Comparison of ENCODE assay signal across 9 cellular contexts in the genomic region with DNA sequence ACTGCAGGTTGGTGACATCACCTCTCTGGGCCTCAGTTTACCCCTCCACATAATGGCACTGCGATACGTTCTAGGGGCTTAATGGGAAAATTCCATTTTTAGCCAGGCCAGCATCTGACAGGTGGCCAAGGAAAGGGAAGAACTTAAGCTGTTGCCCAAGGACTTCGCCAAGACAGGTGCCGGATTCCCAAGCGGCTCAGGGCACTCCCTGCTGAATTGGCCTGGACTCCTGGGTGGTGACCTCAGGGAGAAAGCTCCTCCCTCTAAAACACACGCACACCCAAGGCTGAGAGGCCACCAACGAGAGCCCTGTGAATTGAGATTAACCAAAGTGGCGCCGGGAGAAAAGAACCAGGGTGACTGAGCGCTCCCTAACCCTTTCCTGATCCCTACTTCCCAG. TPM values are rescaled to one million over a fixed set of nuclear protein-coding genes. Genes with fewer than 3 reads are reported as not detected.
A peak's percentile ranks its signal among the peaks of the same experiment; 100 is the strongest.
DNase-seq lines count a peak whose midpoint lies in the region; ATAC-seq, FAIRE-seq and TF ChIP-seq lines count a peak whose summit lies in the region.
"Had no signal": no experiment of that assay in that cellular context is flagged by ENCODE, and none has a peak within 500 bp of the region (broad histone marks: within the 10 kb centered on the region; RNA-seq: fewer than 3 reads in every experiment).

No MANE protein-coding gene starts in this region.

- peaks cover 0 to 13% (median 0%) of the 10 kb centered on the region in 3 donors for H3K27me3 ChIP-seq in stomach

- H3K9me3 ChIP-seq in kidney (ENCODE audit: control insufficient read depth in 1 of 2, low read length in 2 of 2) (no peaks in the 10 kb centered on the region), stomach (no peaks in the 10 kb centered on the region)

- peak overlapping the region; percentile 65 for H3K4me3 Mint-ChIP-seq in activated CD4-positive, alpha-beta T cell treated with anti-CD3 and anti-CD28 coated beads, Interleukin-2, amount 10 ng/mL, durations not matched to agents 7 days and 5 days
- peak overlapping the region; percentile 15 for H3K4me3 Mint-ChIP-seq in activated naive CD8-positive, alpha-beta T cell treated with anti-CD3 and anti-CD28 coated beads, Interleukin-2, amount 50 U/mL, for 24 hours

- no peak for TF ChIP-seq CTCF in kidney (IDR thresholded peaks at IDR 0.05; ENCODE audit: borderline replicate concordance, extremely low read depth, insufficient read depth)
- no peak for TF ChIP-seq CTCF in stomach (IDR thresholded peaks at IDR 0.05)

- H3K27ac ChIP-seq in kidney (ENCODE audit: low read depth in 2 of 2, low read length in 2 of 2) (no peak overlapping the region), stomach (peak overlapping the region in 4 of 5 donors; percentile 72 to 94 (median 80))

- peaks cover 17% of the 10 kb centered on the region for H3K4me1 Mint-ChIP-seq in activated CD4-positive, alpha-beta T cell treated with anti-CD3 and anti-CD28 coated beads, Interleukin-2, amount 10 ng/mL, durations not matched to agents 7 days and 5 days
- H3K4me1 Mint-ChIP-seq in activated naive CD8-positive, alpha-beta T cell treated with anti-CD3 and anti-CD28 coated beads, Interleukin-2, amount 50 U/mL, for 24 hours = peaks cover 20% of the 10 kb centered on the region

- POLR2A ChIA-PET in activated CD4-positive, alpha-beta T cell treated with anti-CD3 and anti-CD28 coated beads, Interleukin-2, amount 10 ng/mL, durations not matched to agents 7 days and 5 days (lab: Charles Lee) = no interaction called here
- POLR2A ChIA-PET in HEK293T (lab: Yijun Ruan, JAX) = interaction anchor here (1.4 to 1.7 kb wide), 3 partner anchors 9 to 171 kb away, joined by 3 to 6 read pairs (median 6); a partner anchor contains a TSS

- CTCF ChIA-PET in activated CD4-positive, alpha-beta T cell treated with anti-CD3 and anti-CD28 coated beads, Interleukin-2, amount 10 ng/mL, durations not matched to agents 7 days and 5 days (lab: Charles Lee) = interaction anchor here (0.5 to 3.0 kb wide), 7 partner anchors 12 to 141 kb away, joined by 3 to 10 read pairs (median 5); a partner anchor contains a TSS
- CTCF ChIA-PET in HEK293T (lab: Yijun Ruan, JAX) = interaction anchor here (0.6 to 1.1 kb wide), 4 partner anchors 18 to 82 kb away, joined by 3 to 8 read pairs (median 5); a partner anchor contains a TSS

- no peak for FAIRE-seq in kidney (lab: Jason Lieb, UNC)
- no peak for FAIRE-seq in GM12892 (lab: Jason Lieb, UNC)

- TF ChIP-seq POLR2A in stomach (IDR thresholded peaks at IDR 0.05) = no peak
- TF ChIP-seq POLR2A in GM12892 (IDR thresholded peaks at IDR 0.05; ENCODE audit: low read depth, low read length) = no peak

- no peak for TF ChIP-seq EP300 in stomach (IDR thresholded peaks at IDR 0.05)

- H3K9ac ChIP-seq in kidney (ENCODE audit: low read length in 2 of 2) = peak overlapping the region in 1 of 2 donors; percentile 58

- H3K4me3 ChIP-seq in kidney (ENCODE audit: low read length in 2 of 2) (peak overlapping the region; percentile 58 to 74), stomach (peak overlapping the region; percentile 69 to 86 (median 78))

- WGBS in stomach, 5 donors = 42 to 50% (median 46%) methylated on average over 9 to 10 of the region's 10 CpGs

- peaks cover 3 to 11% of the 10 kb centered on the region in 2 donors for H3K36me3 ChIP-seq in kidney (ENCODE audit: control insufficient read depth in 1 of 2, insufficient read depth in 2 of 2, low read length in 2 of 2)
- peaks cover 0 to 21% (median 0%) of the 10 kb centered on the region in 4 donors for H3K36me3 ChIP-seq in stomach

- no peak for ATAC-seq in activated naive CD8-positive, alpha-beta T cell treated with anti-CD3 and anti-CD28 coated beads, Interleukin-2, amount 50 U/mL, for 24 hours

- peaks cover 3% of the 10 kb centered on the region for H3K36me3 Mint-ChIP-seq in activated CD4-positive, alpha-beta T cell treated with anti-CD3 and anti-CD28 coated beads, Interleukin-2, amount 10 ng/mL, durations not matched to agents 7 days and 5 days (ENCODE audit: low read depth)
- H3K36me3 Mint-ChIP-seq in activated naive CD8-positive, alpha-beta T cell treated with anti-CD3 and anti-CD28 coated beads, Interleukin-2, amount 50 U/mL, for 24 hours (ENCODE audit: low read depth) = peaks cover 4% of the 10 kb centered on the region

- no peak for DNase-seq in activated CD4-positive, alpha-beta T cell treated with anti-CD3 and anti-CD28 coated beads, Interleukin-2, amount 10 ng/mL, durations not matched to agents 7 days and 5 days
- no peak for DNase-seq in activated CD4-positive, alpha-beta T cell treated with anti-CD3 and anti-CD28 coated beads for 1 hour
- DNase-seq in activated naive CD8-positive, alpha-beta T cell treated with anti-CD3 and anti-CD28 coated beads, Interleukin-2, amount 50 U/mL, for 24 hours = no peak
- DNase-seq in kidney (no peak), stomach (peak; percentile 64), GM12892 (ENCODE audit: insufficient read length) (no peak), HEK293T (ENCODE audit: extremely low spot score) (no peak)
- DNase-seq in central memory CD4-positive, alpha-beta T cell = no peak
- DNase-seq: COR-L47 had no signal

- H3K27me3 Mint-ChIP-seq in activated CD4-positive, alpha-beta T cell treated with anti-CD3 and anti-CD28 coated beads, Interleukin-2, amount 10 ng/mL, durations not matched to agents 7 days and 5 days = no peaks in the 10 kb centered on the region
- H3K27me3 Mint-ChIP-seq in activated naive CD8-positive, alpha-beta T cell treated with anti-CD3 and anti-CD28 coated beads, Interleukin-2, amount 50 U/mL, for 24 hours = no peaks in the 10 kb centered on the region

- intact Hi-C loops in kidney (cut with DNase I) (no loop called here), stomach (cut with DNase I; ENCODE audit: low total_unique reads) (loop anchor here (5.0 to 10.0 kb wide), 2 partner anchors 54 to 141 kb away; no protein-coding TSS in a partner anchor)

- no peaks in the 10 kb centered on the region for H3K9me3 Mint-ChIP-seq in activated CD4-positive, alpha-beta T cell treated with anti-CD3 and anti-CD28 coated beads, Interleukin-2, amount 10 ng/mL, durations not matched to agents 7 days and 5 days
- H3K9me3 Mint-ChIP-seq in activated naive CD8-positive, alpha-beta T cell treated with anti-CD3 and anti-CD28 coated beads, Interleukin-2, amount 50 U/mL, for 24 hours = no peaks in the 10 kb centered on the region

- peaks cover 20 to 24% of the 10 kb centered on the region in 2 donors for H3K4me1 ChIP-seq in kidney (ENCODE audit: control insufficient read depth in 1 of 2, insufficient read depth in 1 of 2, low read depth in 1 of 2, low read length in 2 of 2)
- H3K4me1 ChIP-seq in stomach = peaks cover 13 to 50% (median 30%) of the 10 kb centered on the region in 4 donors

- no peak overlapping the region for H3K27ac Mint-ChIP-seq in activated CD4-positive, alpha-beta T cell treated with anti-CD3 and anti-CD28 coated beads, Interleukin-2, amount 10 ng/mL, durations not matched to agents 7 days and 5 days
- H3K27ac Mint-ChIP-seq in activated naive CD8-positive, alpha-beta T cell treated with anti-CD3 and anti-CD28 coated beads, Interleukin-2, amount 50 U/mL, for 24 hours = no peak overlapping the region

TF ChIP-seq in HEK293T, 16 proteins besides CTCF, POLR2A, EP300 and RAD21:
- TF ChIP-seq TARDBP (IDR thresholded peaks at IDR 0.05) (no peak), LEF1 (IDR thresholded peaks at IDR 0.05; ENCODE audit: borderline replicate concordance) (no peak), FOXM1 (IDR thresholded peaks at IDR 0.05; ENCODE audit: borderline replicate concordance) (no peak), L3MBTL2 (conservative IDR thresholded peaks at IDR 0.05) (no peak), NFRKB (IDR thresholded peaks at IDR 0.05) (no peak), FOXK2 (IDR thresholded peaks at IDR 0.05) (no peak), SUZ12 (IDR thresholded peaks at IDR 0.05) (no peak), FOXA1 (IDR thresholded peaks at IDR 0.05) (no peak), ARNT (IDR thresholded peaks at IDR 0.05) (no peak), SP1 (IDR thresholded peaks at IDR 0.05) (no peak), ELF4 (IDR thresholded peaks at IDR 0.05) (no peak), ZNF384 (IDR thresholded peaks at IDR 0.05) (no peak), BHLHE40 (IDR thresholded peaks at IDR 0.05; ENCODE audit: borderline replicate concordance) (no peak), CTBP1 (IDR thresholded peaks at IDR 0.05; ENCODE audit: borderline replicate concordance) (no peak), HDGF (IDR thresholded peaks at IDR 0.05; ENCODE audit: borderline replicate concordance) (no peak)
- TF ChIP-seq, protein P1, sequence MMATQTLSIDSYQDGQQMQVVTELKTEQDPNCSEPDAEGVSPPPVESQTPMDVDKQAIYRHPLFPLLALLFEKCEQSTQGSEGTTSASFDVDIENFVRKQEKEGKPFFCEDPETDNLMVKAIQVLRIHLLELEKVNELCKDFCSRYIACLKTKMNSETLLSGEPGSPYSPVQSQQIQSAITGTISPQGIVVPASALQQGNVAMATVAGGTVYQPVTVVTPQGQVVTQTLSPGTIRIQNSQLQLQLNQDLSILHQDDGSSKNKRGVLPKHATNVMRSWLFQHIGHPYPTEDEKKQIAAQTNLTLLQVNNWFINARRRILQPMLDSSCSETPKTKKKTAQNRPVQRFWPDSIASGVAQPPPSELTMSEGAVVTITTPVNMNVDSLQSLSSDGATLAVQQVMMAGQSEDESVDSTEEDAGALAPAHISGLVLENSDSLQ (IDR thresholded peaks at IDR 0.05) = no peak

RNA-seq across cellular contexts. Expression of a gene that starts 13.3 kb away (rescaled TPM):
- total RNA-seq in activated CD4-positive, alpha-beta T cell treated with anti-CD3 and anti-CD28 coated beads, Interleukin-2, amount 10 ng/mL, durations not matched to agents 7 days and 5 days = 10 to 100 TPM; 31.0 to 35.8 TPM
- total RNA-seq in kidney (16.0 TPM), stomach (10 to 100 TPM in 3 of 5 donors, 1 to 10 TPM in 2; 1.7 to 29.0 (median 10.7) TPM)
- polyA plus RNA-seq in kidney (ENCODE audit: insufficient read depth, low read depth, low replicate concordance) (5.6 TPM), stomach (1 to 10 TPM; 1.8 to 4.0 (median 1.9) TPM)
- polyA plus RNA-seq in GM12892 (2012; ENCODE audit: missing spikeins) = 7.8 TPM

RNA-seq across cellular contexts. Expression of a gene that starts 24.1 kb away (rescaled TPM):
- 10 to 100 TPM; 81.8 to 86.8 TPM for total RNA-seq in activated CD4-positive, alpha-beta T cell treated with anti-CD3 and anti-CD28 coated beads, Interleukin-2, amount 10 ng/mL, durations not matched to agents 7 days and 5 days
- total RNA-seq in kidney (3.2 TPM), stomach (1 to 10 TPM in 1 of 5 donors, under 1 TPM in 1, not detected in 3; 0.18 to 9.3 TPM)
- polyA plus RNA-seq in kidney (ENCODE audit: insufficient read depth, low read depth, low replicate concordance) (0.45 TPM), stomach (under 1 TPM in 2 of 3 donors, not detected in 1; 0.68 to 0.87 TPM)
- 8.3 TPM for polyA plus RNA-seq in GM12892 (2012; ENCODE audit: missing spikeins)

RNA-seq across cellular contexts. Expression of a gene that starts 42.1 kb away (rescaled TPM):
- 10 to 100 TPM; 12.6 to 13.1 TPM for total RNA-seq in activated CD4-positive, alpha-beta T cell treated with anti-CD3 and anti-CD28 coated beads, Interleukin-2, amount 10 ng/mL, durations not matched to agents 7 days and 5 days
- total RNA-seq in kidney = 29.6 TPM
- 10.1 TPM for polyA plus RNA-seq in kidney (ENCODE audit: insufficient read depth, low read depth, low replicate concordance)
- total RNA-seq in stomach = 100 to 1,000 TPM in 1 of 5 donors, 10 to 100 TPM in 3, 1 to 10 TPM in 1; 6.6 to 490 (median 22.2) TPM
- polyA plus RNA-seq in stomach = 1 to 10 TPM; 2.0 to 5.5 (median 2.6) TPM
- 4.0 TPM for polyA plus RNA-seq in GM12892 (2012; ENCODE audit: missing spikeins)

Comparison
In these comparisons a context has a peak if more than half of its experiments do, and no peak if none do; other contexts are left out.
1. H3K27ac ChIP-seq: peak in stomach (4 of 5); none in kidney (0 of 2).
2. RNA of a gene that starts 24.1 kb away (total RNA-seq): 81.8 to 86.8 TPM in activated CD4-positive, alpha-beta T cell treated with anti-CD3 and anti-CD28 coated beads, Interleukin-2, amount 10 ng/mL, durations not matched to agents 7 days and 5 days; 3.2 TPM in kidney (single experiment) and 0.18 to 9.3 TPM in stomach; every median in the first group is over 4 times any median in the second.